11 cellular contexts compared by ENCODE assay signal in genomic region chr10:86599729-86600128, GRCh38. TPM values are rescaled to one million over a fixed set of nuclear protein-coding genes. Genes with fewer than 3 reads are reported as not detected.
DNase-seq lines count a peak whose midpoint lies in the region; ATAC-seq, FAIRE-seq and TF ChIP-seq lines count a peak whose summit lies in the region.
"Had no signal": no experiment of that assay in that cellular context is flagged by ENCODE, and none has a peak within 500 bp of the region (broad histone marks: within the 10 kb centered on the region; RNA-seq: fewer than 3 reads in every experiment).

No MANE protein-coding gene starts in this region.

- no peak for FAIRE-seq in bronchial epithelial cell (lab: Jason Lieb, UNC)
- FAIRE-seq: pancreas had no signal

- ATAC-seq in GM19043 (IDR thresholded peaks at IDR 0.05; ENCODE audit: low read depth, unreplicated experiment) (peak; percentile 81), HG03432 (IDR thresholded peaks at IDR 0.05; ENCODE audit: unreplicated experiment) (peak; percentile 79), GM18519 (IDR thresholded peaks at IDR 0.05; ENCODE audit: low FRiP score, unreplicated experiment) (no peak)

- TF ChIP-seq POLR2A in ovary (IDR thresholded peaks at IDR 0.05) = no peak

- H3K4me1 ChIP-seq in ovary (ENCODE audit: insufficient read depth) = no peaks in the 10 kb centered on the region

- H3K36me3 ChIP-seq in bronchial epithelial cell (ENCODE audit: control insufficient read depth, insufficient read depth, low read length) (no peaks in the 10 kb centered on the region), ovary (no peaks in the 10 kb centered on the region)
- H3K36me3 ChIP-seq: pancreas had no signal

- TF ChIP-seq CTCF in bronchial epithelial cell (IDR thresholded peaks at IDR 0.05; ENCODE audit: insufficient read depth, low read length, severe bottlenecking) (no peak), ovary (IDR thresholded peaks at IDR 0.05) (no peak)

- DNase-seq in CD1c-positive myeloid dendritic cell (ENCODE audit: extremely low spot score) (peak; percentile 37), bronchial epithelial cell (ENCODE audit: low read depth) (peak; percentile 25), substantia nigra (lab: John Stamatoyannopoulos, UW) (no peak), mesenteric fat pad (ENCODE audit: low spot score) (no peak), ovary (no peak)
- DNase-seq: GF-D8, pancreas had no signal

- no peaks in the 10 kb centered on the region for H3K27me3 ChIP-seq in bronchial epithelial cell (ENCODE audit: control insufficient read depth, insufficient read depth, low read length)
- H3K27me3 ChIP-seq in ovary = no peaks in the 10 kb centered on the region
- H3K27me3 ChIP-seq: pancreas had no signal

- intact Hi-C loops in ovary (cut with DNase I) = no loop called here

- TF ChIP-seq EP300 in ovary (IDR thresholded peaks at IDR 0.05) = no peak

- no peaks in the 10 kb centered on the region for H3K9me3 ChIP-seq in ovary
- H3K9me3 ChIP-seq: pancreas had no signal

- no peak overlapping the region for H3K4me3 ChIP-seq in bronchial epithelial cell (ENCODE audit: low read depth, low read length)
- no peak overlapping the region for H3K4me3 ChIP-seq in ovary
- H3K4me3 ChIP-seq: pancreas had no signal

- H3K27ac ChIP-seq in substantia nigra (ENCODE audit: low read depth, low read length, poor library complexity, severe bottlenecking) (no peak overlapping the region), ovary (no peak overlapping the region)
- H3K27ac ChIP-seq: pancreas had no signal

- 48 to 63% (median 60%) methylated on average over 4 of the region's 4 CpGs for WGBS in ovary, 3 donors

RNA-seq across cellular contexts. Expression of gene OPN4, which starts 54.6 kb away (rescaled TPM):
- total RNA-seq in bronchial epithelial cell (not detected in 2 replicates), mesenteric fat pad (not detected), ovary (not detected)
- under 1 TPM in 1 of 2 donors, not detected in 1; 0.08 TPM for polyA plus RNA-seq in ovary
- total RNA-seq: pancreas, temporal lobe had no signal
- polyA plus RNA-seq: pancreas had no signal

Comparison
In these comparisons a context has a peak if more than half of its experiments do, and no peak if none do; other contexts are left out.
1. DNase-seq: peak in CD1c-positive myeloid dendritic cell (single experiment) and bronchial epithelial cell (single experiment); none in substantia nigra (0 of 49), mesenteric fat pad (single experiment) and ovary (0 of 5).